ENCODE assay signal across 15 cellular contexts in the genomic region with DNA sequence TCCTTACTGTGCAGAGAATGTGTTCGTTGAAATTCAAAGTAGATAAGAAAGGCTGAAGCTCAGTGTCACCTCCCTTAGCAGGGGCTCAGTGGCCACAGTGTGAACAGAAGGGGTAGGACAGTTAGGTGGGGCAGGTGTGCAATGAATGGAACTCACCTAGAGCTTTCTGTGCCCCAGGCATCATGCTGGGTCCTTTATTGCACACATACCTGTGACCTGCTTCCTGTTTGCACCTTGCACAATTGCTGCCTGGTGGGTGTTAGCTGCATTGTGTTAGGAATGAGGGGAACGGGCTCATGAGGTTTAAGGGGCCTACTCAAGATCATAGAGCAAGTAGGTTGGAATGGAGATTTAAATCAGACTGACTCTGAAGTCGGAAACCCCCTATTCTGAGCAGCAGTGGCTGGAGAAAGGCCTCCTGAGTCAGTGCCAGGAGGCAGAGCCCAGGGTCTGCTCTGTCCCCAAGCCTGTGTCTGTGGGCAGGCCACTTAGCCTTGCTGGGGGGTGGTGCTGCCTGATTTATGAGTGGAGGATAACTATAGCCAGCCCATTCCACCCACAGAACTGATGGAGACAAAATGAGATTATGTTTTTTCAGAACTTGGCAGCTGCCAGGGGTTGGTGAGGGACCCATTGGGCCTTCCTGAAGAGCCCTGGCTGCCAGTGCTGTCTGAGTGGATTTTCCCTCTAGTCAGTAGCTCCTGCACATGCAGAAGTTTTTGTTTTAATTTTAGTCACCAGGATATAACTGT.
DNase-seq lines count a peak whose midpoint lies in the region; ATAC-seq and TF ChIP-seq lines count a peak whose summit lies in the region.
"Had no signal": no experiment of that assay in that cellular context is flagged by ENCODE, and none has a peak within 500 bp of the region (broad histone marks: within the 10 kb centered on the region; RNA-seq: fewer than 3 reads in every experiment).

No MANE protein-coding gene starts in this region.

- H3K14ac ChIP-seq in trophoblast cell (ENCODE audit: low read length) = no peak overlapping the region

- POLR2A ChIA-PET in PC-3 (lab: Charles Lee; ENCODE audit: unreplicated experiment) = no interaction called here
- POLR2A ChIA-PET in CD8-positive, alpha-beta T cell (lab: Charles Lee) = interaction anchor here (1.3 kb wide), 1 partner anchor 18 kb away, joined by 4 read pairs; no protein-coding TSS in a partner anchor

- H4K12ac ChIP-seq in trophoblast cell (ENCODE audit: low read depth, low read length) = no peak overlapping the region

- H3K27ac ChIP-seq in DND-41 (ENCODE audit: low read length) (0 out of 2 replicates have a peak overlapping the region, but pooled peaks have one; percentile 16), PC-3 (ENCODE audit: low read length) (peak overlapping the region; percentile 95), trophoblast cell (ENCODE audit: low read depth, low read length) (no peak overlapping the region), uterus (no peak overlapping the region)
- H3K27ac ChIP-seq in CD8-positive, alpha-beta T cell (ENCODE audit: low read depth, low read length) = no peak overlapping the region
- H3K27ac ChIP-seq: hepatocyte, neural progenitor cell had no signal

- no peaks in the 10 kb centered on the region for H3K4me1 Mint-ChIP-seq in CD8-positive, alpha-beta T cell (ENCODE audit: low read depth)
- H3K4me1 Mint-ChIP-seq: activated CD4-positive, alpha-beta T cell treated with anti-CD3 and anti-CD28 coated beads, Interleukin-2, amount 10 ng/mL, durations not matched to agents 7 days and 5 days; mesothelial cell of epicardium had no signal

- WGBS in trophoblast cell (ENCODE audit: extremely low coverage, insufficient coverage, insufficient read length) = no CpG with 5 or more reads among the region's 3 CpGs

- no peak overlapping the region for H2BK120ac ChIP-seq in trophoblast cell (ENCODE audit: insufficient read depth, low read length, poor library complexity)

- no TSS peak for BruUV-seq in PC-3 (replicated peaks; lab: Mats Ljungman, UMichigan)

- DNase-seq in DND-41 (no peak), PC-3 (no peak), Right ventricle myocardium superior (no peak), trophoblast cell (peak; percentile 92 to 96), NCI-H774 (lab: John Stamatoyannopoulos, UW) (no peak), uterus (no peak), NCI-H2171 treated with DMSO at 0.1 percent for 48 hours (lab: John Stamatoyannopoulos, UW) (no peak)
- DNase-seq in CD8-positive, alpha-beta T cell = no peak
- DNase-seq: activated CD4-positive, alpha-beta T cell treated with anti-CD3 and anti-CD28 coated beads, Interleukin-2, amount 10 ng/mL, durations not matched to agents 7 days and 5 days; effector memory CD4-positive, alpha-beta T cell; NCI-H1092 had no signal

- TF ChIP-seq CTCF in DND-41 (IDR thresholded peaks at IDR 0.05; ENCODE audit: borderline replicate concordance, extremely low read depth, low read length, poor library complexity, severe bottlenecking) (no peak), PC-3 (conservative IDR thresholded peaks at IDR 0.05; ENCODE audit: low read depth, low read length) (no peak), uterus (IDR thresholded peaks at IDR 0.05) (no peak)
- TF ChIP-seq CTCF in CD8-positive, alpha-beta T cell (IDR thresholded peaks at IDR 0.05) = no peak

- H3K79me1 ChIP-seq in trophoblast cell (ENCODE audit: low read length) = no peaks in the 10 kb centered on the region

- H4K8ac ChIP-seq in trophoblast cell (ENCODE audit: low read depth, low read length) = no peak overlapping the region

- no peak overlapping the region for H4K91ac ChIP-seq in trophoblast cell (ENCODE audit: low read depth, low read length)

- H3K9me3 ChIP-seq in DND-41 (ENCODE audit: insufficient read depth, low read length, severe bottlenecking) (no peaks in the 10 kb centered on the region), PC-3 (ENCODE audit: low read length) (no peaks in the 10 kb centered on the region), trophoblast cell (ENCODE audit: insufficient read depth, low read depth, low read length) (peaks cover 2% of the 10 kb centered on the region), uterus (no peaks in the 10 kb centered on the region)
- no peaks in the 10 kb centered on the region for H3K9me3 ChIP-seq in CD8-positive, alpha-beta T cell (ENCODE audit: low read length)

- peaks cover 2% of the 10 kb centered on the region for H3K9me3 Mint-ChIP-seq in CD8-positive, alpha-beta T cell

- H3K4me3 ChIP-seq in DND-41 (ENCODE audit: low read depth in 1 of 2, low read length in 2 of 2) (no peak overlapping the region), PC-3 (ENCODE audit: low read length) (no peak overlapping the region), trophoblast cell (ENCODE audit: low read depth, low read length) (no peak overlapping the region), uterus (no peak overlapping the region)
- no peak overlapping the region for H3K4me3 ChIP-seq in CD8-positive, alpha-beta T cell (ENCODE audit: low read depth, low read length)
- H3K4me3 ChIP-seq: HAP-1, hepatocyte, neural progenitor cell had no signal

- H3K27me3 ChIP-seq in DND-41 (ENCODE audit: insufficient read depth, low read length, poor library complexity) (peaks cover 2% of the 10 kb centered on the region), PC-3 (ENCODE audit: low read length) (no peaks in the 10 kb centered on the region), trophoblast cell (ENCODE audit: insufficient read depth, low read length) (no peaks in the 10 kb centered on the region), uterus (no peaks in the 10 kb centered on the region)
- H3K27me3 ChIP-seq in CD8-positive, alpha-beta T cell (ENCODE audit: insufficient read depth, low read length) = no peaks in the 10 kb centered on the region
- H3K27me3 ChIP-seq: hepatocyte, neural progenitor cell had no signal

- H3K4me2 ChIP-seq in DND-41 (ENCODE audit: insufficient read depth, low read length) (no peak overlapping the region), PC-3 (ENCODE audit: low read length) (no peak overlapping the region), trophoblast cell (ENCODE audit: low read length) (no peak overlapping the region)
- H3K4me2 ChIP-seq: hepatocyte, neural progenitor cell had no signal

- H3K23ac ChIP-seq in trophoblast cell (ENCODE audit: low read length) = no peak overlapping the region

- H3F3A ChIP-seq in PC-3 (ENCODE audit: low read length, unreplicated experiment) = peaks cover 10% of the 10 kb centered on the region

- no peak overlapping the region for H2BK12ac ChIP-seq in trophoblast cell (ENCODE audit: low read length)

- H2AK5ac ChIP-seq in trophoblast cell (ENCODE audit: low read length) = no peak overlapping the region

- H3K79me2 ChIP-seq in DND-41 (ENCODE audit: insufficient read depth, low read length) (no peaks in the 10 kb centered on the region), PC-3 (ENCODE audit: low read length) (peaks cover 77% of the 10 kb centered on the region), trophoblast cell (ENCODE audit: control insufficient read depth, insufficient read depth, low read length, poor library complexity) (no peaks in the 10 kb centered on the region)

- no peak overlapping the region for H3K4ac ChIP-seq in trophoblast cell (ENCODE audit: low read depth, low read length)

- H3K9me2 ChIP-seq in PC-3 (replicated peaks; ENCODE audit: low read length) = no peaks in the 10 kb centered on the region

- no peaks in the 10 kb centered on the region for H3K4me1 ChIP-seq in DND-41 (ENCODE audit: insufficient read depth, low read length)
- peaks cover 68% of the 10 kb centered on the region for H3K4me1 ChIP-seq in PC-3 (ENCODE audit: insufficient read depth, low read length)
- peaks cover 0 to 2% of the 10 kb centered on the region in 2 experiments for H3K4me1 ChIP-seq in trophoblast cell (ENCODE audit: control insufficient read depth in 1 of 2, insufficient read depth in 2 of 2, low read length in 2 of 2)
- H3K4me1 ChIP-seq in CD8-positive, alpha-beta T cell (ENCODE audit: insufficient read depth, low read length) = no peaks in the 10 kb centered on the region
- H3K4me1 ChIP-seq in uterus = no peaks in the 10 kb centered on the region
- H3K4me1 ChIP-seq: neural progenitor cell had no signal

- H4K20me1 ChIP-seq in DND-41 (ENCODE audit: insufficient read depth, low read length) (no peaks in the 10 kb centered on the region), PC-3 (ENCODE audit: low read length) (no peaks in the 10 kb centered on the region)

- no peak for ATAC-seq in DND-41 (ENCODE audit: insufficient read depth, low read depth)
- no peak for ATAC-seq in PC-3
- peak; percentile 49 for ATAC-seq in Right ventricle myocardium superior (ENCODE audit: poor library complexity)
- ATAC-seq in CD8-positive, alpha-beta T cell = no peak

- no peak overlapping the region for H3K4me3 Mint-ChIP-seq in CD8-positive, alpha-beta T cell
- H3K4me3 Mint-ChIP-seq: activated CD4-positive, alpha-beta T cell treated with anti-CD3 and anti-CD28 coated beads, Interleukin-2, amount 10 ng/mL, durations not matched to agents 7 days and 5 days; mesothelial cell of epicardium; neural progenitor cell had no signal

- no peaks in the 10 kb centered on the region for H3K36me3 ChIP-seq in DND-41 (ENCODE audit: insufficient read depth, low read length)
- H3K36me3 ChIP-seq in PC-3 (ENCODE audit: low read depth, low read length) = peaks cover 11% of the 10 kb centered on the region
- H3K36me3 ChIP-seq in trophoblast cell (ENCODE audit: control insufficient read depth in 1 of 2, insufficient read depth in 2 of 2, low read length in 2 of 2) = no peaks in the 10 kb centered on the region
- no peaks in the 10 kb centered on the region for H3K36me3 ChIP-seq in CD8-positive, alpha-beta T cell (ENCODE audit: insufficient read depth, low read length)
- no peaks in the 10 kb centered on the region for H3K36me3 ChIP-seq in uterus
- H3K36me3 ChIP-seq: HAP-1, neural progenitor cell had no signal

- CTCF ChIA-PET in PC-3 (lab: Charles Lee) = no interaction called here
- CTCF ChIA-PET in CD8-positive, alpha-beta T cell (lab: Charles Lee) = interaction anchor here (0.6 kb wide), 1 partner anchor 290 kb away, joined by 3 read pairs; no protein-coding TSS in a partner anchor

- intact Hi-C loops in PC-3 (cut with micrococcal nuclease) = no loop called here
- intact Hi-C loops in Right ventricle myocardium superior (cut with DNase I) = no loop called here
- intact Hi-C loops in CD8-positive, alpha-beta T cell (cut with DNase I, micrococcal nuclease) = no loop called here
- intact Hi-C loops in uterus (cut with DNase I; ENCODE audit: low total_unique reads) = no loop called here

- H3K9ac ChIP-seq in DND-41 (ENCODE audit: low read depth, low read length) = no peak overlapping the region
- peak overlapping the region; percentile 82 for H3K9ac ChIP-seq in PC-3 (ENCODE audit: low read length)
- no peak overlapping the region for H3K9ac ChIP-seq in trophoblast cell (ENCODE audit: low read length)
- H3K9ac ChIP-seq: neural progenitor cell had no signal

- H2AFZ ChIP-seq in DND-41 (ENCODE audit: low read depth, low read length) = no peak overlapping the region
- H2AFZ ChIP-seq in PC-3 (ENCODE audit: low read length) = no peak overlapping the region
- H2AFZ ChIP-seq in trophoblast cell (ENCODE audit: insufficient read depth, low read length, poor library complexity) = no peak overlapping the region
- H2AFZ ChIP-seq: hepatocyte, neural progenitor cell had no signal

- no peaks in the 10 kb centered on the region for H3K27me3 Mint-ChIP-seq in CD8-positive, alpha-beta T cell (ENCODE audit: low read depth)
- H3K27me3 Mint-ChIP-seq: activated CD4-positive, alpha-beta T cell treated with anti-CD3 and anti-CD28 coated beads, Interleukin-2, amount 10 ng/mL, durations not matched to agents 7 days and 5 days had no signal

- H2BK5ac ChIP-seq in trophoblast cell (ENCODE audit: low read depth, low read length, poor library complexity) = no peak overlapping the region

- H3K36me3 Mint-ChIP-seq in CD8-positive, alpha-beta T cell = no peaks in the 10 kb centered on the region
- H3K36me3 Mint-ChIP-seq: mesothelial cell of epicardium, neural progenitor cell had no signal

- no peak for TF ChIP-seq POLR2A in uterus (IDR thresholded peaks at IDR 0.05)

- H3K18ac ChIP-seq in trophoblast cell (ENCODE audit: low read length) = no peak overlapping the region

- no peak overlapping the region for H3K27ac Mint-ChIP-seq in CD8-positive, alpha-beta T cell
- H3K27ac Mint-ChIP-seq: activated CD4-positive, alpha-beta T cell treated with anti-CD3 and anti-CD28 coated beads, Interleukin-2, amount 10 ng/mL, durations not matched to agents 7 days and 5 days; mesothelial cell of epicardium; neural progenitor cell had no signal

Comparison
In these comparisons a context has a peak if more than half of its experiments do, and no peak if none do; other contexts are left out.
1. DNase-seq: peak in trophoblast cell (2 of 2); none in DND-41 (single experiment), PC-3 (single experiment), Right ventricle myocardium superior (single experiment), NCI-H774 (single experiment), CD8-positive, alpha-beta T cell (0 of 7), uterus (0 of 2) and NCI-H2171 treated with DMSO at 0.1 percent for 48 hours (single experiment).
2. H3K27ac ChIP-seq: peak in DND-41 (single experiment) and PC-3 (single experiment); none in trophoblast cell (single experiment), CD8-positive, alpha-beta T cell (single experiment) and uterus (0 of 2).